ENCODE assay signal across 1 cellular context in genomic region chr10:75230600-75231038, GRCh38.
TF ChIP-seq lines count a peak whose summit lies in the region.

No MANE protein-coding gene starts in this region.

TF ChIP-seq in K562, 482 proteins besides CTCF, POLR2A, EP300 and RAD21 (continued from another document and continues in another):
- TF ChIP-seq, protein P1, sequence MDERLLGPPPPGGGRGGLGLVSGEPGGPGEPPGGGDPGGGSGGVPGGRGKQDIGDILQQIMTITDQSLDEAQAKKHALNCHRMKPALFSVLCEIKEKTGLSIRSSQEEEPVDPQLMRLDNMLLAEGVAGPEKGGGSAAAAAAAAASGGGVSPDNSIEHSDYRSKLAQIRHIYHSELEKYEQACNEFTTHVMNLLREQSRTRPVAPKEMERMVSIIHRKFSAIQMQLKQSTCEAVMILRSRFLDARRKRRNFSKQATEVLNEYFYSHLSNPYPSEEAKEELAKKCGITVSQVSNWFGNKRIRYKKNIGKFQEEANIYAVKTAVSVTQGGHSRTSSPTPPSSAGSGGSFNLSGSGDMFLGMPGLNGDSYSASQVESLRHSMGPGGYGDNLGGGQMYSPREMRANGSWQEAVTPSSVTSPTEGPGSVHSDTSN (CRISPR knock-in tag; IDR thresholded peaks at IDR 0.05; ENCODE audit: low read depth) = peak; percentile 61
- TF ChIP-seq, protein P1 (tag; conservative IDR thresholded peaks at IDR 0.05; ENCODE audit: low read depth) = peak; percentile 83
- TF ChIP-seq POLR2H (tag; IDR thresholded peaks at IDR 0.05; ENCODE audit: low read depth) (no peak), TAF9B (IDR thresholded peaks at IDR 0.05; ENCODE audit: partially characterized antibody) (no peak), RNF2 (IDR thresholded peaks at IDR 0.05) (no peak), ZNF77 (CRISPR knock-in tag; IDR thresholded peaks at IDR 0.05) (no peak), SFPQ (IDR thresholded peaks at IDR 0.05; ENCODE audit: low read depth, low read length) (no peak), MEIS2 (IDR thresholded peaks at IDR 0.05; ENCODE audit: partially characterized antibody) (peak; percentile 82), SRSF3 (IDR thresholded peaks at IDR 0.05; ENCODE audit: insufficient read depth, low read length) (no peak), CREB3 (tag; conservative IDR thresholded peaks at IDR 0.05; ENCODE audit: low read depth) (no peak), ZBTB17 (CRISPR knock-in tag; IDR thresholded peaks at IDR 0.05) (no peak), ZNF212 (CRISPR knock-in tag; IDR thresholded peaks at IDR 0.05) (no peak), EP400 (IDR thresholded peaks at IDR 0.05) (no peak), TARDBP (IDR thresholded peaks at IDR 0.05) (no peak), ZNF133 (CRISPR knock-in tag; IDR thresholded peaks at IDR 0.05) (no peak), ZBED1 (IDR thresholded peaks at IDR 0.05) (no peak), ZNF239 (CRISPR knock-in tag; IDR thresholded peaks at IDR 0.05) (no peak), HNRNPLL (IDR thresholded peaks at IDR 0.05; ENCODE audit: low read depth, low read length, poor library complexity, severe bottlenecking) (no peak), PCBP1 (IDR thresholded peaks at IDR 0.05; ENCODE audit: low read depth, low read length, poor library complexity, severe bottlenecking) (no peak), MTA1 (IDR thresholded peaks at IDR 0.05; ENCODE audit: borderline replicate concordance) (0 out of 2 replicates have a peak, but pooled peaks have one; percentile 16), ZNF224 (CRISPR knock-in tag; IDR thresholded peaks at IDR 0.05) (no peak), WHSC1 (IDR thresholded peaks at IDR 0.05; ENCODE audit: low read length) (no peak), PHTF2 (CRISPR knock-in tag; IDR thresholded peaks at IDR 0.05) (no peak), SNIP1 (IDR thresholded peaks at IDR 0.05; ENCODE audit: low read depth) (no peak), U2AF2 (optimal IDR thresholded peaks at IDR 0.05; ENCODE audit: low read depth, low read length) (no peak), SP2 (IDR thresholded peaks at IDR 0.05; ENCODE audit: extremely low read depth, low read depth, low read length, poor library complexity, severe bottlenecking) (no peak), KLF10 (CRISPR knock-in tag; IDR thresholded peaks at IDR 0.05) (no peak), FOXA3 (CRISPR knock-in tag; conservative IDR thresholded peaks at IDR 0.05 in 1 of 2, IDR thresholded peaks at IDR 0.05 in 1 of 2) (no peak), SPI1 (IDR thresholded peaks at IDR 0.05; ENCODE audit: borderline replicate concordance, low read depth, low read length) (peak; percentile 95), NR2F6 (CRISPR knock-in tag; IDR thresholded peaks at IDR 0.05) (no peak), JUN (IDR thresholded peaks at IDR 0.05; ENCODE audit: borderline replicate concordance, low read depth, low read length) (0 out of 2 replicates have a peak, but pooled peaks have one; percentile 51), JUN (CRISPR knock-in tag; IDR thresholded peaks at IDR 0.05; ENCODE audit: borderline replicate concordance) (no peak), MYNN (IDR thresholded peaks at IDR 0.05) (peak; percentile 55; the same call in 1 of the 2 replicates), MYNN (CRISPR knock-in tag; IDR thresholded peaks at IDR 0.05) (no peak), PATZ1 (CRISPR knock-in tag; IDR thresholded peaks at IDR 0.05; ENCODE audit: borderline replicate concordance) (no peak), ZNF12 (CRISPR knock-in tag; IDR thresholded peaks at IDR 0.05) (no peak), HDGF (IDR thresholded peaks at IDR 0.05) (no peak), NR2C1 (IDR thresholded peaks at IDR 0.05) (no peak), NR2C1 (tag; IDR thresholded peaks at IDR 0.05) (no peak), CBX1 (IDR thresholded peaks at IDR 0.05; ENCODE audit: low read depth) (no peak)
- TF ChIP-seq, protein P2, sequence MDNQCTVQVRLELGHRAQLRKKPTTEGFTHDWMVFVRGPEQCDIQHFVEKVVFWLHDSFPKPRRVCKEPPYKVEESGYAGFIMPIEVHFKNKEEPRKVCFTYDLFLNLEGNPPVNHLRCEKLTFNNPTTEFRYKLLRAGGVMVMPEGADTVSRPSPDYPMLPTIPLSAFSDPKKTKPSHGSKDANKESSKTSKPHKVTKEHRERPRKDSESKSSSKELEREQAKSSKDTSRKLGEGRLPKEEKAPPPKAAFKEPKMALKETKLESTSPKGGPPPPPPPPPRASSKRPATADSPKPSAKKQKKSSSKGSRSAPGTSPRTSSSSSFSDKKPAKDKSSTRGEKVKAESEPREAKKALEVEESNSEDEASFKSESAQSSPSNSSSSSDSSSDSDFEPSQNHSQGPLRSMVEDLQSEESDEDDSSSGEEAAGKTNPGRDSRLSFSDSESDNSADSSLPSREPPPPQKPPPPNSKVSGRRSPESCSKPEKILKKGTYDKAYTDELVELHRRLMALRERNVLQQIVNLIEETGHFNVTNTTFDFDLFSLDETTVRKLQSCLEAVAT (IDR thresholded peaks at IDR 0.05) = no peak
- TF ChIP-seq, protein P3, sequence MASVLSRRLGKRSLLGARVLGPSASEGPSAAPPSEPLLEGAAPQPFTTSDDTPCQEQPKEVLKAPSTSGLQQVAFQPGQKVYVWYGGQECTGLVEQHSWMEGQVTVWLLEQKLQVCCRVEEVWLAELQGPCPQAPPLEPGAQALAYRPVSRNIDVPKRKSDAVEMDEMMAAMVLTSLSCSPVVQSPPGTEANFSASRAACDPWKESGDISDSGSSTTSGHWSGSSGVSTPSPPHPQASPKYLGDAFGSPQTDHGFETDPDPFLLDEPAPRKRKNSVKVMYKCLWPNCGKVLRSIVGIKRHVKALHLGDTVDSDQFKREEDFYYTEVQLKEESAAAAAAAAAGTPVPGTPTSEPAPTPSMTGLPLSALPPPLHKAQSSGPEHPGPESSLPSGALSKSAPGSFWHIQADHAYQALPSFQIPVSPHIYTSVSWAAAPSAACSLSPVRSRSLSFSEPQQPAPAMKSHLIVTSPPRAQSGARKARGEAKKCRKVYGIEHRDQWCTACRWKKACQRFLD (CRISPR knock-in tag; IDR thresholded peaks at IDR 0.05) = no peak
- TF ChIP-seq, protein P4, sequence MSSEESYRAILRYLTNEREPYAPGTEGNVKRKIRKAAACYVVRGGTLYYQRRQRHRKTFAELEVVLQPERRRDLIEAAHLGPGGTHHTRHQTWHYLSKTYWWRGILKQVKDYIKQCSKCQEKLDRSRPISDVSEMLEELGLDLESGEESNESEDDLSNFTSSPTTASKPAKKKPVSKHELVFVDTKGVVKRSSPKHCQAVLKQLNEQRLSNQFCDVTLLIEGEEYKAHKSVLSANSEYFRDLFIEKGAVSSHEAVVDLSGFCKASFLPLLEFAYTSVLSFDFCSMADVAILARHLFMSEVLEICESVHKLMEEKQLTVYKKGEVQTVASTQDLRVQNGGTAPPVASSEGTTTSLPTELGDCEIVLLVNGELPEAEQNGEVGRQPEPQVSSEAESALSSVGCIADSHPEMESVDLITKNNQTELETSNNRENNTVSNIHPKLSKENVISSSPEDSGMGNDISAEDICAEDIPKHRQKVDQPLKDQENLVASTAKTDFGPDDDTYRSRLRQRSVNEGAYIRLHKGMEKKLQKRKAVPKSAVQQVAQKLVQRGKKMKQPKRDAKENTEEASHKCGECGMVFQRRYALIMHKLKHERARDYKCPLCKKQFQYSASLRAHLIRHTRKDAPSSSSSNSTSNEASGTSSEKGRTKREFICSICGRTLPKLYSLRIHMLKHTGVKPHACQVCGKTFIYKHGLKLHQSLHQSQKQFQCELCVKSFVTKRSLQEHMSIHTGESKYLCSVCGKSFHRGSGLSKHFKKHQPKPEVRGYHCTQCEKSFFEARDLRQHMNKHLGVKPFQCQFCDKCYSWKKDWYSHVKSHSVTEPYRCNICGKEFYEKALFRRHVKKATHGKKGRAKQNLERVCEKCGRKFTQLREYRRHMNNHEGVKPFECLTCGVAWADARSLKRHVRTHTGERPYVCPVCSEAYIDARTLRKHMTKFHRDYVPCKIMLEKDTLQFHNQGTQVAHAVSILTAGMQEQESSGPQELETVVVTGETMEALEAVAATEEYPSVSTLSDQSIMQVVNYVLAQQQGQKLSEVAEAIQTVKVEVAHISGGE (CRISPR knock-in tag; IDR thresholded peaks at IDR 0.05) = no peak
